ENCODE assay signal across 8 cellular contexts in genomic region chr18:62741118-62741566, GRCh38. TPM values are rescaled to one million over a fixed set of nuclear protein-coding genes. Genes with fewer than 3 reads are reported as not detected.
A peak's percentile ranks its signal among the peaks of the same experiment; 100 is the strongest.
DNase-seq lines count a peak whose midpoint lies in the region; TF ChIP-seq lines count a peak whose summit lies in the region.

No MANE protein-coding gene starts in this region.

- H3K4me3 ChIP-seq in MG63 (no peak overlapping the region), choroid plexus epithelial cell (ENCODE audit: low read depth, low read length) (no peak overlapping the region), muscle layer of duodenum (ENCODE audit: low read depth in 1 of 2, low read length in 2 of 2) (no peak overlapping the region)

- no peak overlapping the region for H3K4me3 Mint-ChIP-seq in immature natural killer cell

- no peaks in the 10 kb centered on the region for H3K36me3 Mint-ChIP-seq in immature natural killer cell

- DNase-seq in ELR (ENCODE audit: low read depth) = peak; percentile 55
- DNase-seq in MG63 = peak; percentile 23
- peak; percentile 91 for DNase-seq in choroid plexus epithelial cell (ENCODE audit: low read depth)
- no peak for DNase-seq in activated CD8-positive, alpha-beta memory T cell treated with anti-CD3 and anti-CD28 coated beads, Interleukin-2, amount 50 U/mL, for 48 hours
- DNase-seq in posterior cingulate gyrus = no peak
- DNase-seq in immature natural killer cell = no peak
- no peak for DNase-seq in SW 1271 (lab: John Stamatoyannopoulos, UW)

- peaks cover 0 to 3% (median 0%) of the 10 kb centered on the region in 3 donors for H3K27me3 Mint-ChIP-seq in immature natural killer cell (ENCODE audit: low read depth in 3 of 3)

- H3K9me3 ChIP-seq in MG63 (no peaks in the 10 kb centered on the region), muscle layer of duodenum (ENCODE audit: control insufficient read depth in 1 of 2, low read length in 2 of 2) (no peaks in the 10 kb centered on the region)

- intact Hi-C loops in posterior cingulate gyrus (cut with DNase I) = no loop called here

- H3K9me3 Mint-ChIP-seq in immature natural killer cell = no peaks in the 10 kb centered on the region

- TF ChIP-seq CTCF in choroid plexus epithelial cell (conservative IDR thresholded peaks at IDR 0.05; ENCODE audit: low read depth, low read length) = no peak

- no peaks in the 10 kb centered on the region for H3K36me3 ChIP-seq in MG63
- no peaks in the 10 kb centered on the region for H3K36me3 ChIP-seq in muscle layer of duodenum (ENCODE audit: control insufficient read depth in 1 of 2, insufficient read depth in 2 of 2, low read length in 2 of 2)

- no peak overlapping the region for H3K27ac Mint-ChIP-seq in immature natural killer cell

- peaks cover 0 to 8% of the 10 kb centered on the region in 2 donors for H3K4me1 ChIP-seq in muscle layer of duodenum (ENCODE audit: control insufficient read depth in 1 of 2, insufficient read depth in 2 of 2, low read length in 2 of 2)

- peak overlapping the region; percentile 68 for H3K27ac ChIP-seq in muscle layer of duodenum (ENCODE audit: low read length)

- H3K4me1 Mint-ChIP-seq in immature natural killer cell = peaks cover 19 to 34% of the 10 kb centered on the region in 2 donors

- H3K27me3 ChIP-seq in MG63 = no peaks in the 10 kb centered on the region
- no peaks in the 10 kb centered on the region for H3K27me3 ChIP-seq in muscle layer of duodenum (ENCODE audit: low read depth, low read length)

RNA-seq across cellular contexts. Expression of gene PHLPP1, which starts 25.8 kb away (rescaled TPM):
- total RNA-seq in MG63 (2014; rRNA removed; shearing (Covaris generic); ENCODE audit: low replicate concordance) = 5.4 and 6.6 TPM in 2 replicates
- under 1 TPM in 2 of 3 donors, not detected in 1; 0.14 to 0.50 TPM for polyA plus RNA-seq in immature natural killer cell

Comparison
In these comparisons a context has a peak if more than half of its experiments do, and no peak if none do; other contexts are left out.
1. DNase-seq: peak in ELR (single experiment), MG63 (single experiment) and choroid plexus epithelial cell (single experiment); none in activated CD8-positive, alpha-beta memory T cell treated with anti-CD3 and anti-CD28 coated beads, Interleukin-2, amount 50 U/mL, for 48 hours (single experiment), posterior cingulate gyrus (0 of 10), immature natural killer cell (0 of 3) and SW 1271 (0 of 2).